10 cellular contexts compared by ENCODE assay signal in the genomic region with DNA sequence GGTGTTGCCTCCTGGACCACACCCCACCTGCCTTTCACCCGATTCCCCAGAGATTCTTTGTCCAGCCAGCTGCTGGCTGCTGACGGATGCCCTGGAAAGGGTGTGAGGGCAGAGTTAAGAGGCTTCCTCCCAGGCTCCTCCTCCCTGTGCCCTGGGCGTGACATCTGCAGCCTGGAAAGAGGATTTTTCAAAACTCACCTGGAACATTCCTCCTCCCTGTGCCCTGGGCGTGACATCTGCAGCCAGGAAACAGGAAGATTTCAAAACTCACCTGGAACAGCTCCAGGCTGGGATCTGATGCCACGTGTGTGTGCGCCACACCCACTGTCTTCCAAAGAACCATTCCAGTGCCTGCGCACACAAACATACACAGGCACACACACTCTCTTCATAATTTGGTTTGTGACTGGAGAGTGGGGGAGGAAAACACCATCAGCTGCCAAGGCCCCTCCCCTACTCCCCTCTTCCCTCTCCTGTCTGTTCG. TPM values are rescaled to one million over a fixed set of nuclear protein-coding genes. Genes with fewer than 3 reads are reported as not detected.
DNase-seq lines count a peak whose midpoint lies in the region; ATAC-seq and TF ChIP-seq lines count a peak whose summit lies in the region.
"Had no signal": no experiment of that assay in that cellular context is flagged by ENCODE, and none has a peak within 500 bp of the region (broad histone marks: within the 10 kb centered on the region; RNA-seq: fewer than 3 reads in every experiment).

No MANE protein-coding gene starts in this region.

- H3K27me3 ChIP-seq in endodermal cell (ENCODE audit: control insufficient read depth, insufficient read depth, low read length, poor library complexity, severe bottlenecking) (no peaks in the 10 kb centered on the region), neuronal stem cell (ENCODE audit: control insufficient read depth in 3 of 3, insufficient read depth in 3 of 3, low read depth in 1 of 3, low read length in 3 of 3) (peaks cover 0 to 2% (median 0%) of the 10 kb centered on the region in 3 experiments)

- H3K36me3 ChIP-seq in endodermal cell (ENCODE audit: control insufficient read depth, insufficient read depth, low read length): peaks cover 27% of the 10 kb centered on the region
- peaks cover 3 to 6% of the 10 kb centered on the region in 2 donors for H3K36me3 ChIP-seq in neuronal stem cell (replicated peaks in 1 of 2; ENCODE audit: control insufficient read depth in 2 of 2, insufficient read depth in 2 of 2, low read length in 2 of 2)

- ATAC-seq in HG03378 (IDR thresholded peaks at IDR 0.05; ENCODE audit: unreplicated experiment) (no peak), HG02840 (IDR thresholded peaks at IDR 0.05; ENCODE audit: low FRiP score, unreplicated experiment) (no peak), HG03432 (IDR thresholded peaks at IDR 0.05; ENCODE audit: unreplicated experiment) (no peak)
- no peak for ATAC-seq in activated T-cell treated with anti-CD3 and anti-CD28 coated beads, Interleukin-2, amount 50 U/mL, for 72 hours (replicated peaks in 1 of 2)

- peak overlapping the region; percentile 31 for H3K18ac ChIP-seq in neuronal stem cell (ENCODE audit: low read length)

- no peak overlapping the region for H2AFZ ChIP-seq in neuronal stem cell (ENCODE audit: low read length)

- H3K79me1 ChIP-seq in neuronal stem cell (ENCODE audit: low read depth, low read length): peaks cover 6% of the 10 kb centered on the region

- H3K14ac ChIP-seq in neuronal stem cell (ENCODE audit: low read length): no peak overlapping the region

- H4K8ac ChIP-seq in neuronal stem cell (ENCODE audit: low read depth, low read length): no peak overlapping the region

- no peak overlapping the region for H4K91ac ChIP-seq in neuronal stem cell (ENCODE audit: low read depth, low read length, poor library complexity)

- peak overlapping the region; percentile 39 for H3K27ac Mint-ChIP-seq in endodermal cell
- no peak overlapping the region for H3K27ac Mint-ChIP-seq in activated T-cell treated with anti-CD3 and anti-CD28 coated beads, Interleukin-2, amount 50 U/mL, for 72 hours
- H3K27ac Mint-ChIP-seq: naive B cell had no signal

- no peak for TF ChIP-seq CTCF in endodermal cell (conservative IDR thresholded peaks at IDR 0.05)

- H3K9me3 Mint-ChIP-seq in endodermal cell: no peaks in the 10 kb centered on the region
- H3K9me3 Mint-ChIP-seq in activated T-cell treated with anti-CD3 and anti-CD28 coated beads, Interleukin-2, amount 50 U/mL, for 72 hours: no peaks in the 10 kb centered on the region
- H3K9me3 Mint-ChIP-seq: naive B cell had no signal

- no peak overlapping the region for H3K4ac ChIP-seq in neuronal stem cell (ENCODE audit: low read length)

- H3K4me3 ChIP-seq in endodermal cell (ENCODE audit: low read length): no peak overlapping the region
- no peak overlapping the region for H3K4me3 ChIP-seq in neuronal stem cell (ENCODE audit: low read length in 2 of 2)

- no peaks in the 10 kb centered on the region for H3K27me3 Mint-ChIP-seq in endodermal cell (ENCODE audit: insufficient read depth)
- peaks cover 6% of the 10 kb centered on the region for H3K27me3 Mint-ChIP-seq in activated T-cell treated with anti-CD3 and anti-CD28 coated beads, Interleukin-2, amount 50 U/mL, for 72 hours (ENCODE audit: low read depth)

- peaks cover 39% of the 10 kb centered on the region for H3K4me1 Mint-ChIP-seq in endodermal cell
- peaks cover 13% of the 10 kb centered on the region for H3K4me1 Mint-ChIP-seq in activated T-cell treated with anti-CD3 and anti-CD28 coated beads, Interleukin-2, amount 50 U/mL, for 72 hours (ENCODE audit: low read depth)

- H3K36me3 Mint-ChIP-seq in endodermal cell (ENCODE audit: low read depth): peaks cover 42% of the 10 kb centered on the region
- H3K36me3 Mint-ChIP-seq in activated T-cell treated with anti-CD3 and anti-CD28 coated beads, Interleukin-2, amount 50 U/mL, for 72 hours (ENCODE audit: insufficient read depth in 2 of 2): peaks cover 0 to 2% of the 10 kb centered on the region in 2 donors
- H3K36me3 Mint-ChIP-seq: naive B cell had no signal

- peaks cover 9% of the 10 kb centered on the region for H3K4me1 ChIP-seq in endodermal cell (ENCODE audit: control insufficient read depth, insufficient read depth, low read length)
- H3K4me1 ChIP-seq in neuronal stem cell (ENCODE audit: control insufficient read depth in 2 of 2, insufficient read depth in 1 of 2, low read depth in 1 of 2, low read length in 2 of 2): peaks cover 9 to 28% of the 10 kb centered on the region in 2 donors

- H3K9ac ChIP-seq in endodermal cell (ENCODE audit: extremely low read depth, low read length, poor library complexity, severe bottlenecking) (no peak overlapping the region), neuronal stem cell (ENCODE audit: low read depth, low read length, poor library complexity) (no peak overlapping the region)

- no peak overlapping the region for H2BK15ac ChIP-seq in neuronal stem cell (ENCODE audit: low read length)

- DNase-seq in Caki2 (ENCODE audit: low read depth): peak; percentile 46
- DNase-seq in NCI-H2107 (lab: John Stamatoyannopoulos, UW): peak; percentile 30
- no peak for DNase-seq in endodermal cell
- DNase-seq in neuronal stem cell (ENCODE audit: low spot score): no peak
- DNase-seq in activated T-cell treated with anti-CD3 and anti-CD28 coated beads, Interleukin-2, amount 50 U/mL, for 72 hours: no peak
- DNase-seq: amniotic stem cell, naive B cell had no signal

- no peak overlapping the region for H2BK120ac ChIP-seq in neuronal stem cell (ENCODE audit: low read depth, low read length)

- H3K27ac ChIP-seq in endodermal cell (ENCODE audit: low read depth, low read length) (peak overlapping the region; percentile 73), neuronal stem cell (replicated peaks; ENCODE audit: low read length) (peak overlapping the region; percentile 88)

- no peak overlapping the region for H2BK12ac ChIP-seq in neuronal stem cell (ENCODE audit: low read length)

- no peak overlapping the region for H3K23ac ChIP-seq in neuronal stem cell (ENCODE audit: low read depth, low read length, poor library complexity)

- H3K4me3 Mint-ChIP-seq in endodermal cell: no peak overlapping the region
- no peak overlapping the region for H3K4me3 Mint-ChIP-seq in activated T-cell treated with anti-CD3 and anti-CD28 coated beads, Interleukin-2, amount 50 U/mL, for 72 hours

- 88% methylated on average over 5 of the region's 8 CpGs; no CpG with 5 or more reads in 1 of the 2 experiments for WGBS in endodermal cell (ENCODE audit: insufficient coverage in 1 of 2, insufficient read length in 1 of 2), 2 experiments
- WGBS in neuronal stem cell (ENCODE audit: extremely low coverage in 2 of 2, insufficient read length in 2 of 2, insufficient replicate concordance in 1 of 2), 2 donors: no CpG with 5 or more reads among the region's 8 CpGs

- H3K9me3 ChIP-seq in endodermal cell (ENCODE audit: control insufficient read depth, low read length): no peaks in the 10 kb centered on the region
- H3K9me3 ChIP-seq in neuronal stem cell (replicated peaks in 1 of 2; ENCODE audit: control insufficient read depth in 2 of 2, insufficient read depth in 1 of 2, low read depth in 1 of 2, low read length in 2 of 2): no peaks in the 10 kb centered on the region

- no peak overlapping the region for H3K4me2 ChIP-seq in neuronal stem cell (ENCODE audit: insufficient read depth, low read length, poor library complexity, severe bottlenecking)

- no peak overlapping the region for H2BK5ac ChIP-seq in neuronal stem cell (ENCODE audit: low read length)

- in situ Hi-C loops in Caki2 (cut with HindIII; ENCODE audit: low pct_unique_long_range_greater_than_20kb, low sequenced_read_pairs): no loop called here

- H2AK5ac ChIP-seq in neuronal stem cell (ENCODE audit: low read depth, low read length): no peak overlapping the region

RNA-seq across cellular contexts. Expression of gene MARVELD1, which starts 5.2 kb away (rescaled TPM):
- 58.1 and 60.8 TPM in 2 replicates for total RNA-seq in Caki2 (2014; rRNA removed; shearing (Covaris generic); ENCODE audit: low replicate concordance)
- total RNA-seq in endodermal cell: 10 to 100 TPM; 44.3 to 47.9 TPM
- 33.1 TPM for polyA plus RNA-seq in endodermal cell (2013, experiment 1 of 2)
- polyA plus RNA-seq in endodermal cell (2013, experiment 2 of 2): 31.4 TPM
- polyA plus RNA-seq in neuronal stem cell (2013, experiment 1 of 2): 34.2 TPM
- polyA plus RNA-seq in neuronal stem cell (2013, experiment 2 of 2): 32.5 TPM
- total RNA-seq in activated T-cell treated with anti-CD3 and anti-CD28 coated beads, Interleukin-2, amount 50 U/mL, for 72 hours: 1 to 10 TPM; 1.5 to 1.9 TPM

RNA-seq across cellular contexts. Expression of gene ZFYVE27, which starts 18.2 kb away (rescaled TPM):
- total RNA-seq in Caki2 (2014; rRNA removed; shearing (Covaris generic); ENCODE audit: low replicate concordance): 18.9 and 30.5 TPM in 2 replicates
- 10 to 100 TPM; 33.5 to 36.3 TPM for total RNA-seq in endodermal cell
- polyA plus RNA-seq in endodermal cell (2013, experiment 1 of 2): 22.3 TPM
- 17.6 TPM for polyA plus RNA-seq in endodermal cell (2013, experiment 2 of 2)
- polyA plus RNA-seq in neuronal stem cell (2013, experiment 1 of 2): 10.4 TPM
- polyA plus RNA-seq in neuronal stem cell (2013, experiment 2 of 2): 10.0 TPM
- 10 to 100 TPM; 33.7 to 40.0 TPM for total RNA-seq in activated T-cell treated with anti-CD3 and anti-CD28 coated beads, Interleukin-2, amount 50 U/mL, for 72 hours

RNA-seq across cellular contexts. Expression of gene AVPI1, which starts 31.7 kb away (rescaled TPM):
- total RNA-seq in Caki2 (2014; rRNA removed; shearing (Covaris generic); ENCODE audit: low replicate concordance): 44.0 and 46.1 TPM in 2 replicates
- total RNA-seq in endodermal cell: 1 to 10 TPM; 3.9 to 4.3 TPM
- polyA plus RNA-seq in endodermal cell (2013, experiment 1 of 2): 2.7 TPM
- polyA plus RNA-seq in endodermal cell (2013, experiment 2 of 2): 2.7 TPM
- polyA plus RNA-seq in neuronal stem cell (2013, experiment 1 of 2): 3.1 TPM
- 3.0 TPM for polyA plus RNA-seq in neuronal stem cell (2013, experiment 2 of 2)
- 1 to 10 TPM; 1.8 to 5.3 TPM for total RNA-seq in activated T-cell treated with anti-CD3 and anti-CD28 coated beads, Interleukin-2, amount 50 U/mL, for 72 hours

RNA-seq across cellular contexts. Expression of gene SFRP5, which starts 53.1 kb away (rescaled TPM):
- not detected in 2 replicates for total RNA-seq in Caki2 (2014; rRNA removed; shearing (Covaris generic); ENCODE audit: low replicate concordance)
- 1 to 10 TPM; 1.8 to 2.3 TPM for total RNA-seq in endodermal cell
- 1.2 TPM for polyA plus RNA-seq in endodermal cell (2013, experiment 1 of 2)
- polyA plus RNA-seq in endodermal cell (2013, experiment 2 of 2): 0.95 TPM
- polyA plus RNA-seq in neuronal stem cell (2013, experiment 1 of 2): 0.06 TPM
- polyA plus RNA-seq in neuronal stem cell (2013, experiment 2 of 2): 0.07 TPM
- not detected for total RNA-seq in activated T-cell treated with anti-CD3 and anti-CD28 coated beads, Interleukin-2, amount 50 U/mL, for 72 hours

Comparison
In these comparisons a context has a peak if more than half of its experiments do, and no peak if none do; other contexts are left out.
1. DNase-seq: peak in Caki2 (single experiment) and NCI-H2107 (single experiment); none in endodermal cell (single experiment), neuronal stem cell (single experiment) and activated T-cell treated with anti-CD3 and anti-CD28 coated beads, Interleukin-2, amount 50 U/mL, for 72 hours (0 of 2).
2. RNA of gene MARVELD1, which starts 5.2 kb away (total RNA-seq): 58.1 to 60.8 TPM in Caki2 and 44.3 to 47.9 TPM in endodermal cell; 1.5 to 1.9 TPM in activated T-cell treated with anti-CD3 and anti-CD28 coated beads, Interleukin-2, amount 50 U/mL, for 72 hours; every median in the first group is over 10 times any median in the second.